ENCODE assay signal across 21 cellular contexts in the genomic region with DNA sequence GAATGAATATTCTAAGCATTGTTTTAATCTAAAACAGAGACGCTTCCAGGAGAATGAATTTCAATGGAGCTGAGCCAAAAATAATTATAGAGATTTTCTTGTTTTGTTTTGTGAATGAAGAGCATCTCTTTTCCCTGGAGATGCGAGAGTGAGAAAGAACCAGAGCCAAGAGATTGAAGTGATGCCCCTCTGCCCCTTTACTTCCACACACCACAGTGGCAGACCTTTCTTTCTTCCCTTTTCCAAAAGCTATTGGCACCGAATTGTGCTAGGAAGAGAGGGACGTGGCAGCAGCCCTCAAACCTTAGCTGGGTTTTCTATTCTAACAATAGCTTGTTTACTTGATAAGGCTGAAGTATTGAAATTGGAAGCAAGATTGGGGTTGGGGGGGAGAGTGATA.
"Had no signal": no experiment of that assay in that cellular context is flagged by ENCODE, and none has a peak within 500 bp of the region (broad histone marks: within the 10 kb centered on the region; RNA-seq: fewer than 3 reads in every experiment).

No MANE protein-coding gene starts in this region.

- H3K36me3 Mint-ChIP-seq: naive thymus-derived CD4-positive, alpha-beta T cell; stimulated activated effector memory CD8-positive, alpha-beta T cell treated with anti-CD3 and anti-CD28 coated beads, Interleukin-12 subunit alpha, Interleukin-12 subunit beta, amount 100 ng/mL, for 72 hours had no signal

- H3K27me3 ChIP-seq: heart right ventricle, left lung, right lobe of liver, testis, tibial nerve, upper lobe of right lung, vagina had no signal

- H3K4me3 ChIP-seq: coronary artery, heart right ventricle, left lung, lower lobe of right lung, psoas muscle, right lobe of liver, testis, tibial nerve, upper lobe of right lung, vagina had no signal

- H3K9me3 Mint-ChIP-seq: nephron progenitor cell; stimulated activated effector memory CD8-positive, alpha-beta T cell treated with anti-CD3 and anti-CD28 coated beads, Interleukin-12 subunit alpha, Interleukin-12 subunit beta, amount 100 ng/mL, for 72 hours had no signal

- H3K4me1 Mint-ChIP-seq: stimulated activated effector memory CD8-positive, alpha-beta T cell treated with anti-CD3 and anti-CD28 coated beads, Interleukin-12 subunit alpha, Interleukin-12 subunit beta, amount 100 ng/mL, for 72 hours had no signal

- DNase-seq: effector CD8-positive, alpha-beta T cell; heart right ventricle; left lung; lower lobe of right lung; mesenchymal stem cell; midbrain; naive thymus-derived CD4-positive, alpha-beta T cell; nephron progenitor cell; psoas muscle; retina; right lobe of liver; stimulated activated CD4-positive, alpha-beta T cell treated with anti-CD3 and anti-CD28 coated beads, Interleukin-4, amount 100 ng/mL, for 1 hour; stimulated activated CD8-positive, alpha-beta memory T cell treated with anti-CD3 and anti-CD28 coated beads, Interleukin-4, amount 100 ng/mL, for 48 hours; stimulated activated naive CD8-positive, alpha-beta T cell treated with anti-CD3 and anti-CD28 coated beads, Interleukin-15, Interleukin-2, amounts not matched to agents 100 U/mL and 50 U/mL, for 24 hours; testis; upper lobe of right lung had no signal

- H3K9me3 ChIP-seq: heart right ventricle, left lung, lower lobe of right lung, psoas muscle, right lobe of liver, testis, tibial nerve, upper lobe of right lung, vagina had no signal

- H3K27ac Mint-ChIP-seq: naive thymus-derived CD4-positive, alpha-beta T cell; nephron progenitor cell; stimulated activated effector memory CD8-positive, alpha-beta T cell treated with anti-CD3 and anti-CD28 coated beads, Interleukin-12 subunit alpha, Interleukin-12 subunit beta, amount 100 ng/mL, for 72 hours had no signal

- H3K36me3 ChIP-seq: heart right ventricle, left lung, lower lobe of right lung, right lobe of liver, tibial nerve, upper lobe of right lung, vagina had no signal

- H3K4me1 ChIP-seq: left lung, lower lobe of right lung, parathyroid adenoma, right lobe of liver, testis, upper lobe of right lung, vagina had no signal

- H3K4me3 Mint-ChIP-seq: naive thymus-derived CD4-positive, alpha-beta T cell; nephron progenitor cell; stimulated activated effector memory CD8-positive, alpha-beta T cell treated with anti-CD3 and anti-CD28 coated beads, Interleukin-12 subunit alpha, Interleukin-12 subunit beta, amount 100 ng/mL, for 72 hours had no signal
